27 cellular contexts compared by ENCODE assay signal in the genomic region with DNA sequence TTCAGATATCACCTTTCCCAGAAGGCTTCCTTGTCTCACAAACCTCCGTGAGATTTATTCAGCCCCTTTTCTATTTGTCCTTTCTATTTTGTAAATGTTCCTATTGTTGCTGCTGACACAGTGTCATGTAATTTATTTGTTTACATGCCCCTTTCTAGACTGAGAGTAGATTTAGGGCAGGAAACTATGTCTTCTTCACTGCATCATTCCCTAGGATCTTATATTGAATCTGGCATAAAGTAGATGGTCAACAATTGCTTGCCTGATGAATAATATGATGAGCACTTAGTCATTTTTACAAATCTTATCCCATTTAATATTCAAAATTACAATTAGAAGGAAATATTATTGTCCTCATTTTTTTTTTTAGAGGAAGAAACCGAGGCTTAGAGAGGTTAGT.
"Had no signal": no experiment of that assay in that cellular context is flagged by ENCODE, and none has a peak within 500 bp of the region (broad histone marks: within the 10 kb centered on the region; RNA-seq: fewer than 3 reads in every experiment).

No MANE protein-coding gene starts in this region.

- H3K27me3 Mint-ChIP-seq: activated naive CD8-positive, alpha-beta T cell treated with anti-CD3 and anti-CD28 coated beads for 36 hours; stimulated activated naive CD8-positive, alpha-beta T cell treated with anti-CD3 and anti-CD28 coated beads, Interleukin-15, amount 100 ng/mL, for 72 hours had no signal

- H3K27me3 ChIP-seq: right lobe of liver, upper lobe of right lung had no signal

- H3K36me3 ChIP-seq: upper lobe of right lung, WERI-Rb-1 had no signal

- H3K27ac ChIP-seq: right lobe of liver, upper lobe of right lung, WERI-Rb-1 had no signal

- H3K4me3 Mint-ChIP-seq: activated CD4-positive, alpha-beta memory T cell treated with anti-CD3 and anti-CD28 coated beads for 36 hours; activated CD4-positive, alpha-beta T cell treated with anti-CD3 and anti-CD28 coated beads, Interleukin-2, amount 10 ng/mL, durations not matched to agents 24 days and 14 days; activated naive CD4-positive, alpha-beta T cell treated with anti-CD3 and anti-CD28 coated beads for 36 hours; activated naive CD8-positive, alpha-beta T cell treated with anti-CD3 and anti-CD28 coated beads for 36 hours; activated T-helper 1 cell treated with anti-CD3 and anti-CD28 coated beads, Interleukin-12 subunit alpha, Interleukin-12 subunit beta, Interleukin-2, Interleukin-4 antibody, amounts not matched to agents 30 ng/mL and 10 ng/mL and 1 ng/mL, durations not matched to agents 14 hours and 24 hours and 36 hours; memory B cell; natural killer cell; stimulated activated effector memory CD8-positive, alpha-beta T cell treated with anti-CD3 and anti-CD28 coated beads, Interleukin-12 subunit alpha, Interleukin-12 subunit beta, amount 100 ng/mL, for 72 hours; stimulated activated naive CD8-positive, alpha-beta T cell treated with anti-CD3 and anti-CD28 coated beads, Interleukin-15, amount 100 ng/mL, for 72 hours; T-helper 1 cell treated with Interleukin-12 subunit alpha and Interleukin-12 subunit beta and Interleukin-4 antibody, amounts not matched to agents 30 μg/mL and 1 μg/mL, for 36 hours had no signal

- H3K4me3 ChIP-seq: right lobe of liver, upper lobe of right lung had no signal

- FAIRE-seq: astrocyte had no signal

- H3K9me3 Mint-ChIP-seq: activated CD4-positive, alpha-beta memory T cell treated with anti-CD3 and anti-CD28 coated beads for 36 hours; activated CD4-positive, alpha-beta T cell treated with anti-CD3 and anti-CD28 coated beads, Interleukin-2, amount 10 ng/mL, durations not matched to agents 24 days and 14 days; activated naive CD4-positive, alpha-beta T cell treated with anti-CD3 and anti-CD28 coated beads for 36 hours; activated naive CD8-positive, alpha-beta T cell treated with anti-CD3 and anti-CD28 coated beads for 36 hours; activated T-helper 1 cell treated with anti-CD3 and anti-CD28 coated beads, Interleukin-12 subunit alpha, Interleukin-12 subunit beta, Interleukin-2, Interleukin-4 antibody, amounts not matched to agents 30 ng/mL and 10 ng/mL and 1 ng/mL, durations not matched to agents 14 hours and 24 hours and 36 hours; memory B cell; natural killer cell; stimulated activated effector memory CD8-positive, alpha-beta T cell treated with anti-CD3 and anti-CD28 coated beads, Interleukin-12 subunit alpha, Interleukin-12 subunit beta, amount 100 ng/mL, for 72 hours; stimulated activated naive CD8-positive, alpha-beta T cell treated with anti-CD3 and anti-CD28 coated beads, Interleukin-15, amount 100 ng/mL, for 72 hours; T-helper 1 cell treated with Interleukin-12 subunit alpha and Interleukin-12 subunit beta and Interleukin-4 antibody, amounts not matched to agents 30 μg/mL and 1 μg/mL, for 36 hours had no signal

- H3K27ac Mint-ChIP-seq: activated CD4-positive, alpha-beta memory T cell treated with anti-CD3 and anti-CD28 coated beads for 36 hours; activated CD4-positive, alpha-beta T cell treated with anti-CD3 and anti-CD28 coated beads, Interleukin-2, amount 10 ng/mL, durations not matched to agents 24 days and 14 days; activated naive CD4-positive, alpha-beta T cell treated with anti-CD3 and anti-CD28 coated beads for 36 hours; activated naive CD8-positive, alpha-beta T cell treated with anti-CD3 and anti-CD28 coated beads for 36 hours; activated T-helper 1 cell treated with anti-CD3 and anti-CD28 coated beads, Interleukin-12 subunit alpha, Interleukin-12 subunit beta, Interleukin-2, Interleukin-4 antibody, amounts not matched to agents 30 ng/mL and 10 ng/mL and 1 ng/mL, durations not matched to agents 14 hours and 24 hours and 36 hours; memory B cell; natural killer cell; progenitor cell of endocrine pancreas; stimulated activated effector memory CD8-positive, alpha-beta T cell treated with anti-CD3 and anti-CD28 coated beads, Interleukin-12 subunit alpha, Interleukin-12 subunit beta, amount 100 ng/mL, for 72 hours; T-helper 1 cell treated with Interleukin-12 subunit alpha and Interleukin-12 subunit beta and Interleukin-4 antibody, amounts not matched to agents 30 μg/mL and 1 μg/mL, for 36 hours had no signal

- DNase-seq: activated CD4-positive, alpha-beta memory T cell treated with anti-CD3 and anti-CD28 coated beads for 36 hours; activated CD4-positive, alpha-beta T cell treated with anti-CD3 and anti-CD28 coated beads, Interleukin-2, amount 10 ng/mL, durations not matched to agents 24 days and 14 days; activated CD4-positive, CD25-positive, alpha-beta regulatory T cell treated with anti-CD3 and anti-CD28 coated beads, Interleukin-2, amount 50 U/mL, for 72 hours; activated CD8-positive, alpha-beta memory T cell treated with anti-CD3 and anti-CD28 coated beads, Interleukin-2, amount 50 U/mL, for 4 hours; activated effector memory CD4-positive, alpha-beta T cell treated with anti-CD3 and anti-CD28 coated beads, Interleukin-2, amount 50 U/mL, for 16 hours; activated naive CD4-positive, alpha-beta T cell treated with anti-CD3 and anti-CD28 coated beads for 36 hours; activated naive CD8-positive, alpha-beta T cell treated with anti-CD3 and anti-CD28 coated beads for 36 hours; activated T-cell treated with anti-CD3 and anti-CD28 coated beads, Interleukin-2, amount 50 U/mL, for 1 hour; caudate nucleus; foreskin fibroblast; head of caudate nucleus; hippocampal formation; natural killer cell; right lobe of liver; stimulated activated CD4-positive, alpha-beta T cell treated with anti-CD3 and anti-CD28 coated beads, Interleukin-12 subunit alpha, Interleukin-12 subunit beta, amount 100 ng/mL, for 4 hours; stimulated activated CD4-positive, alpha-beta T cell treated with anti-CD3 and anti-CD28 coated beads, Interleukin-4, amount 100 ng/mL, for 1 hour; stimulated activated naive CD8-positive, alpha-beta T cell treated with anti-CD3 and anti-CD28 coated beads, Interleukin-15, amount 100 ng/mL, for 72 hours; T-helper 9 cell; upper lobe of right lung; WERI-Rb-1 had no signal

- H3K9me3 ChIP-seq: right lobe of liver, upper lobe of right lung had no signal

- H3K4me1 Mint-ChIP-seq: natural killer cell; stimulated activated effector memory CD8-positive, alpha-beta T cell treated with anti-CD3 and anti-CD28 coated beads, Interleukin-12 subunit alpha, Interleukin-12 subunit beta, amount 100 ng/mL, for 72 hours had no signal

- ATAC-seq: esophagus mucosa; natural killer cell; right lobe of liver; stimulated activated effector memory CD8-positive, alpha-beta T cell treated with anti-CD3 and anti-CD28 coated beads, Interleukin-12 subunit alpha, Interleukin-12 subunit beta, amount 100 ng/mL, for 72 hours; stimulated activated naive CD8-positive, alpha-beta T cell treated with anti-CD3 and anti-CD28 coated beads, Interleukin-15, amount 100 ng/mL, for 72 hours; upper lobe of right lung had no signal

- H3K36me3 Mint-ChIP-seq: activated CD4-positive, alpha-beta memory T cell treated with anti-CD3 and anti-CD28 coated beads for 36 hours; activated naive CD8-positive, alpha-beta T cell treated with anti-CD3 and anti-CD28 coated beads for 36 hours; memory B cell; natural killer cell; stimulated activated effector memory CD8-positive, alpha-beta T cell treated with anti-CD3 and anti-CD28 coated beads, Interleukin-12 subunit alpha, Interleukin-12 subunit beta, amount 100 ng/mL, for 72 hours had no signal
